In genomic region chr9:128254855-128255759, GRCh38 we compare ENCODE assay signal across 8 cellular contexts. TPM values are rescaled to one million over a fixed set of nuclear protein-coding genes. Genes with fewer than 3 reads are reported as not detected.
DNase-seq lines count a peak whose midpoint lies in the region; ATAC-seq, FAIRE-seq and TF ChIP-seq lines count a peak whose summit lies in the region.

No MANE protein-coding gene starts in this region.

- H3K4me3 Mint-ChIP-seq in GM23338 (peak overlapping the region; percentile 39; the same call in 1 of the 3 replicates), glutamatergic neuron (ENCODE audit: unreplicated experiment) (no peak overlapping the region), progenitor cell of endocrine pancreas (ENCODE audit: low read depth) (no peak overlapping the region)

- no peak overlapping the region for H3K4me3 ChIP-seq in GM23338

- H3K36me3 Mint-ChIP-seq in GM23338 (ENCODE audit: low read depth) (peaks cover 22% of the 10 kb centered on the region), glutamatergic neuron (ENCODE audit: unreplicated experiment) (peaks cover 6% of the 10 kb centered on the region), progenitor cell of endocrine pancreas (ENCODE audit: insufficient read depth) (peaks cover 8% of the 10 kb centered on the region)

- DNase-seq in Ammon's horn (ENCODE audit: low spot score) (peak; percentile 62), GM23338 (ENCODE audit: low spot score) (peak; percentile 94), RCC 7860 (ENCODE audit: low spot score) (peak; percentile 31), glutamatergic neuron (peak; percentile 87), progenitor cell of endocrine pancreas (ENCODE audit: low spot score, unreplicated experiment) (peak; percentile 70)
- peak; percentile 20 for DNase-seq in activated gamma-delta T cell treated with anti-CD3 and anti-CD28 coated beads, Interleukin-2, amount 50 U/mL, for 16 hours (ENCODE audit: low read depth)

- 0 out of 2 replicates have a peak, but pooled peaks cover 6% of the 10 kb centered on the region for H3K79me2 ChIP-seq in GM23338 (replicated peaks; ENCODE audit: insufficient read depth)

- ATAC-seq in GM23338, result peak; percentile 70
- ATAC-seq in HG02852 (IDR thresholded peaks at IDR 0.05; ENCODE audit: unreplicated experiment), result no peak
- ATAC-seq in HG03469 (IDR thresholded peaks at IDR 0.05; ENCODE audit: unreplicated experiment), result no peak

- H3K27ac Mint-ChIP-seq in GM23338 (peak overlapping the region; percentile 85), glutamatergic neuron (ENCODE audit: unreplicated experiment) (peak overlapping the region; percentile 48), progenitor cell of endocrine pancreas (no peak overlapping the region)

- TF ChIP-seq CTCF in GM23338 (conservative IDR thresholded peaks at IDR 0.05; ENCODE audit: low read depth in 2 of 2) (peak; percentile 84 to 86), glutamatergic neuron (IDR thresholded peaks at IDR 0.05; ENCODE audit: partially characterized antibody, unreplicated experiment) (peak; percentile 94), progenitor cell of endocrine pancreas (IDR thresholded peaks at IDR 0.05; ENCODE audit: unreplicated experiment) (peak; percentile 91)

- H3K4me2 ChIP-seq in GM23338, result peak overlapping the region; percentile 57; the same call in 1 of the 2 replicates

- H3K36me3 ChIP-seq in GM23338 (ENCODE audit: insufficient read depth), result peaks cover 4% of the 10 kb centered on the region; the same call in 1 of the 2 replicates

- peak overlapping the region; percentile 55; the same call in 1 of the 2 replicates for H3K27ac ChIP-seq in GM23338 (ENCODE audit: low read depth)

- H3K9me2 ChIP-seq in GM23338 (ENCODE audit: insufficient read depth), result no peaks in the 10 kb centered on the region

- H3K4me1 ChIP-seq in GM23338 (ENCODE audit: insufficient read depth), result peaks cover 14% of the 10 kb centered on the region

- no peaks in the 10 kb centered on the region; the same call in 2 of the 3 replicates for H3K9me3 Mint-ChIP-seq in GM23338
- H3K9me3 Mint-ChIP-seq in glutamatergic neuron (ENCODE audit: unreplicated experiment), result peaks cover 6% of the 10 kb centered on the region
- H3K9me3 Mint-ChIP-seq in progenitor cell of endocrine pancreas (ENCODE audit: low read depth), result no peaks in the 10 kb centered on the region

- no peak overlapping the region for H2AFZ ChIP-seq in GM23338

- H3K27me3 ChIP-seq in GM23338 (ENCODE audit: insufficient read depth), result no peaks in the 10 kb centered on the region

- peaks cover 9% of the 10 kb centered on the region for H4K20me1 ChIP-seq in GM23338 (replicated peaks; ENCODE audit: insufficient read depth)

- H3K4me1 Mint-ChIP-seq in GM23338, result peaks cover 39% of the 10 kb centered on the region
- H3K4me1 Mint-ChIP-seq in glutamatergic neuron (ENCODE audit: low read depth, unreplicated experiment), result peaks cover 14% of the 10 kb centered on the region
- peaks cover 2% of the 10 kb centered on the region for H3K4me1 Mint-ChIP-seq in progenitor cell of endocrine pancreas (ENCODE audit: low read depth)

- FAIRE-seq in RCC 7860 (lab: Jason Lieb, UNC), result no peak

- H3F3A ChIP-seq in GM23338 (replicated peaks; ENCODE audit: low read depth), result peaks cover 10% of the 10 kb centered on the region; the same call in 1 of the 2 replicates

- H3K27me3 Mint-ChIP-seq in GM23338 (ENCODE audit: insufficient read depth, low read depth, poor library complexity) (peaks cover 17% of the 10 kb centered on the region), glutamatergic neuron (ENCODE audit: unreplicated experiment) (peaks cover 25% of the 10 kb centered on the region), progenitor cell of endocrine pancreas (peaks cover 15% of the 10 kb centered on the region)

TF ChIP-seq in GM23338, 12 proteins besides CTCF, POLR2A, EP300 and RAD21:
- TF ChIP-seq EZH2 (IDR thresholded peaks at IDR 0.05; ENCODE audit: low read depth, unreplicated experiment), result no peak
- TF ChIP-seq ZNF462 (CRISPR knock-in tag; IDR thresholded peaks at IDR 0.05), result no peak
- 0 out of 2 replicates have a peak, but pooled peaks have one; percentile 12 for TF ChIP-seq NANOG (IDR thresholded peaks at IDR 0.05; ENCODE audit: borderline replicate concordance)
- no peak for TF ChIP-seq ZNF114 (CRISPR knock-in tag; IDR thresholded peaks at IDR 0.05)

RNA-seq across cellular contexts. Expression of gene GOLGA2, which starts 20.7 kb away (rescaled TPM):
- total RNA-seq in GM23338 (2014; rRNA removed; shearing (Covaris generic)), result 44.4 and 48.4 TPM in 2 replicates
- 31.4 and 32.6 TPM in 2 replicates for polyA plus RNA-seq in GM23338 (2016; fragmentation: Nextera tagmentation; extraction: Ambion mirVana)
- total RNA-seq in glutamatergic neuron (ENCODE audit: unreplicated experiment) (78.3 TPM), progenitor cell of endocrine pancreas (87.0 and 108 TPM in 2 replicates)

RNA-seq across cellular contexts. Expression of gene SWI5, which starts 21.0 kb away (rescaled TPM):
- total RNA-seq in GM23338 (2014; rRNA removed; shearing (Covaris generic)), result 26.6 and 31.8 TPM in 2 replicates
- 35.7 and 42.5 TPM in 2 replicates for polyA plus RNA-seq in GM23338 (2016; fragmentation: Nextera tagmentation; extraction: Ambion mirVana)
- total RNA-seq in glutamatergic neuron (ENCODE audit: unreplicated experiment), result 13.7 TPM
- 18.8 and 20.7 TPM in 2 replicates for total RNA-seq in progenitor cell of endocrine pancreas

RNA-seq across cellular contexts. Expression of gene DNM1, which starts 51.9 kb away (rescaled TPM):
- 42.0 and 43.2 TPM in 2 replicates for total RNA-seq in GM23338 (2014; rRNA removed; shearing (Covaris generic))
- polyA plus RNA-seq in GM23338 (2016; fragmentation: Nextera tagmentation; extraction: Ambion mirVana), result 24.0 and 36.0 TPM in 2 replicates
- total RNA-seq in glutamatergic neuron (ENCODE audit: unreplicated experiment) (276 TPM), progenitor cell of endocrine pancreas (34.1 and 38.0 TPM in 2 replicates)

Comparison
In these comparisons a context has a peak if more than half of its experiments do, and no peak if none do; other contexts are left out.
1. DNase-seq: peak in every context shown above with its lines; median percentile 94 in GM23338; 87 in glutamatergic neuron; 70 in progenitor cell of endocrine pancreas; 62 in Ammon's horn; 31 in RCC 7860; 20 in activated gamma-delta T cell treated with anti-CD3 and anti-CD28 coated beads, Interleukin-2, amount 50 U/mL, for 16 hours.